In the genomic region with DNA sequence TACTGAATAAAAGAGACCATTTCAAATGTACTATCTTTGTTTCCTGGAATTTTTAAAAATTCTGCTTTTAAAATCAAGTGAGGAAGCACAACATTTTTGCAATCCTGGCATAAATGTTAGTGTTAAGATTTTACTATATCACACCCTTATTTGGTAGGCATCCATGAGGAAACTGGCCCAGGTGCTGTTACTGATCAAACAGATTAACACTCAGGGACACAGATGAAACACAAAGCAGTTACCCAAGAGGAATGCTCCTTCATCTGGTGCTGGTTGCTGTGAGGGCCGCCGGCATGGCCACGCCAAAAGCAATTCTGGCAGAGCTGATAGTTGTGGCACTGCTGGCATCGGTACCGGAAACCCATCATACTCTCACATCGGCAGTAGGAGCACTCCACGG, we compare ENCODE assay signal across 19 cellular contexts.
"Had no signal": no experiment of that assay in that cellular context is flagged by ENCODE, and none has a peak within 500 bp of the region (broad histone marks: within the 10 kb centered on the region; RNA-seq: fewer than 3 reads in every experiment).

No MANE protein-coding gene starts in this region.

- H3K27me3 Mint-ChIP-seq: activated naive CD8-positive, alpha-beta T cell treated with anti-CD3 and anti-CD28 coated beads, Interleukin-2, amount 10 ng/mL, durations not matched to agents 7 days and 5 days; naive thymus-derived CD4-positive, alpha-beta T cell; T-cell had no signal

- H3K36me3 ChIP-seq: gastroesophageal sphincter, lower lobe of right lung, thyroid gland had no signal

- H3K9me3 Mint-ChIP-seq: activated naive CD8-positive, alpha-beta T cell treated with anti-CD3 and anti-CD28 coated beads, Interleukin-2, amount 10 ng/mL, durations not matched to agents 7 days and 5 days; naive thymus-derived CD4-positive, alpha-beta T cell; T-cell; T-helper 2 cell treated with Interferon-gamma antibody and Interleukin-4, amounts not matched to agents 5 μg/mL and 100 μg/mL, for 36 hours had no signal

- H3K27ac Mint-ChIP-seq: activated CD8-positive, alpha-beta T cell treated with anti-CD3 and anti-CD28 coated beads, Interleukin-2, amount 10 ng/mL, durations not matched to agents 7 days and 5 days; activated naive CD8-positive, alpha-beta T cell treated with anti-CD3 and anti-CD28 coated beads, Interleukin-2, amount 10 ng/mL, durations not matched to agents 7 days and 5 days; naive thymus-derived CD4-positive, alpha-beta T cell; T-cell; T-helper 2 cell treated with Interferon-gamma antibody and Interleukin-4, amounts not matched to agents 5 μg/mL and 100 μg/mL, for 36 hours had no signal

- H3K27ac ChIP-seq: coronary artery, epithelial cell of prostate, gastroesophageal sphincter, heart left ventricle, lower lobe of right lung, thyroid gland, WERI-Rb-1 had no signal

- DNase-seq: activated CD4-positive, alpha-beta T cell treated with anti-CD3 and anti-CD28 coated beads for 1 hour; activated CD4-positive, alpha-beta T cell treated with anti-CD3 and anti-CD28 coated beads, Interleukin-2, amount 50 U/mL, for 1 hour; activated CD8-positive, alpha-beta T cell treated with anti-CD3 and anti-CD28 coated beads, Interleukin-2, amount 10 ng/mL, durations not matched to agents 7 days and 5 days; activated naive CD4-positive, alpha-beta T cell; activated naive CD8-positive, alpha-beta T cell treated with anti-CD3 and anti-CD28 coated beads, Interleukin-2, amount 10 ng/mL, durations not matched to agents 7 days and 5 days; amygdala; heart left ventricle; lower lobe of right lung; naive thymus-derived CD4-positive, alpha-beta T cell; right cardiac atrium; stimulated activated CD4-positive, alpha-beta T cell treated with anti-CD3 and anti-CD28 coated beads, Interleukin-4, amount 100 ng/mL, for 24 hours; stimulated activated naive CD8-positive, alpha-beta T cell treated with anti-CD3 and anti-CD28 coated beads, Interleukin-15, Interleukin-2, amounts not matched to agents 100 U/mL and 50 U/mL, for 24 hours; T-cell; thyroid gland; WERI-Rb-1 had no signal

- H3K4me3 Mint-ChIP-seq: activated CD8-positive, alpha-beta T cell treated with anti-CD3 and anti-CD28 coated beads, Interleukin-2, amount 10 ng/mL, durations not matched to agents 7 days and 5 days; activated naive CD8-positive, alpha-beta T cell treated with anti-CD3 and anti-CD28 coated beads, Interleukin-2, amount 10 ng/mL, durations not matched to agents 7 days and 5 days; naive thymus-derived CD4-positive, alpha-beta T cell; T-cell; T-helper 2 cell treated with Interferon-gamma antibody and Interleukin-4, amounts not matched to agents 5 μg/mL and 100 μg/mL, for 36 hours had no signal

- ATAC-seq: activated CD8-positive, alpha-beta T cell treated with anti-CD3 and anti-CD28 coated beads, Interleukin-2, amount 10 ng/mL, durations not matched to agents 7 days and 5 days; gastroesophageal sphincter; heart left ventricle; lower lobe of right lung; naive thymus-derived CD4-positive, alpha-beta T cell; right cardiac atrium; stimulated activated naive CD8-positive, alpha-beta T cell treated with anti-CD3 and anti-CD28 coated beads, Interleukin-15, Interleukin-2, amounts not matched to agents 100 U/mL and 50 U/mL, for 24 hours; T-cell had no signal

- H3K4me1 Mint-ChIP-seq: activated naive CD8-positive, alpha-beta T cell treated with anti-CD3 and anti-CD28 coated beads, Interleukin-2, amount 10 ng/mL, durations not matched to agents 7 days and 5 days; T-cell had no signal

- H3K27me3 ChIP-seq: gastroesophageal sphincter, heart left ventricle, thyroid gland had no signal

- H3K4me3 ChIP-seq: coronary artery, gastroesophageal sphincter, heart left ventricle, lower lobe of right lung, thyroid gland had no signal

- H3K9me3 ChIP-seq: gastroesophageal sphincter, heart left ventricle, lower lobe of right lung, thyroid gland had no signal

- H3K4me1 ChIP-seq: gastroesophageal sphincter, lower lobe of right lung, thyroid gland had no signal
